18 cellular contexts compared by ENCODE assay signal in the genomic region with DNA sequence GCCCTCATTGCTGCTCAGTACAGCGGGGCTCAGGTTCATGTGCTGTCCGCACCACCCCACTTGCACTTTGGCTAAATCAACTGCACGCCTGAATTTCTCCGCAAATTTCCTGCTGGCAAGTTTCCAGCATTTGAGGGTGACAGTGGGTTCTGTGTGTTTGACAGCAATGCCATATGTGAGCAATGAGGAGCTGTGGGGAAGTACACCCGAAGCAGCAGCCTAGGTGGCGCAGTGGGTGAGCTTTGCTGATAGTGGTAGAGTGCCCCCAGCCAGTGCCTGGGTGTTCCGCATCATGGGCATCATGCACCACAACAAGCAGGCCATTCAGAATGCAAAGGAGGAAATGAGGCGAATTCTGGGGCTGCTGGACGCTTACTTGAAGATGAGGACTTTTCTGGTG.
DNase-seq lines count a peak whose midpoint lies in the region; ATAC-seq and TF ChIP-seq lines count a peak whose summit lies in the region.
"Had no signal": no experiment of that assay in that cellular context is flagged by ENCODE, and none has a peak within 500 bp of the region (broad histone marks: within the 10 kb centered on the region; RNA-seq: fewer than 3 reads in every experiment).

No MANE protein-coding gene starts in this region.

- H3K4me1 ChIP-seq in OCI-LY3 (ENCODE audit: low read length), result no peaks in the 10 kb centered on the region
- H3K4me1 ChIP-seq: right atrium auricular region had no signal

- no peak overlapping the region for H3K27ac ChIP-seq in OCI-LY3 (ENCODE audit: low read length)
- H3K27ac ChIP-seq: right atrium auricular region had no signal

- no peak for ATAC-seq in HG02852 (IDR thresholded peaks at IDR 0.05; ENCODE audit: unreplicated experiment)
- no peak for ATAC-seq in HG03571 (IDR thresholded peaks at IDR 0.05; ENCODE audit: unreplicated experiment)
- ATAC-seq in GM18498 (IDR thresholded peaks at IDR 0.05; ENCODE audit: unreplicated experiment), result no peak
- ATAC-seq: activated CD8-positive, alpha-beta memory T cell treated with anti-CD3 and anti-CD28 coated beads, Interleukin-2, amount 10 ng/mL, durations not matched to agents 7 days and 5 days; effector memory CD8-positive, alpha-beta T cell had no signal

- H2AFZ ChIP-seq in OCI-LY3 (ENCODE audit: low read depth, low read length), result no peak overlapping the region

- no peak overlapping the region for H3K4me2 ChIP-seq in OCI-LY3 (ENCODE audit: low read length)

- H4K20me1 ChIP-seq in OCI-LY3 (ENCODE audit: insufficient read depth, low read length), result no peaks in the 10 kb centered on the region

- H3K4me3 ChIP-seq in OCI-LY3 (ENCODE audit: low read length), result no peak overlapping the region
- H3K4me3 ChIP-seq: right atrium auricular region had no signal

- no peaks in the 10 kb centered on the region for H3K27me3 ChIP-seq in OCI-LY3 (ENCODE audit: low read depth, low read length)
- H3K27me3 ChIP-seq: right atrium auricular region had no signal

- no peaks in the 10 kb centered on the region for H3K36me3 ChIP-seq in OCI-LY3 (replicated peaks; ENCODE audit: low read depth, low read length)
- H3K36me3 ChIP-seq: right atrium auricular region had no signal

- H3K9me3 ChIP-seq in OCI-LY3 (ENCODE audit: insufficient read depth, low read length), result no peaks in the 10 kb centered on the region
- H3K9me3 ChIP-seq: right atrium auricular region had no signal

- H3K9ac ChIP-seq in OCI-LY3 (ENCODE audit: low read length), result no peak overlapping the region

- peak; percentile 14; the same call in 1 of the 2 replicates for TF ChIP-seq CTCF in OCI-LY3 (IDR thresholded peaks at IDR 0.05; ENCODE audit: low read depth, low read length)

- no peaks in the 10 kb centered on the region for H3K79me2 ChIP-seq in OCI-LY3 (ENCODE audit: low read length)

- peak; percentile 81 for DNase-seq in DMS153 (lab: John Stamatoyannopoulos, UW)
- DNase-seq in HT-29 (ENCODE audit: low spot score), result peak; percentile 59
- peak; percentile 20 for DNase-seq in iPS-NIHi7 (ENCODE audit: extremely low spot score)
- DNase-seq in NCI-H146 (lab: John Stamatoyannopoulos, UW), result no peak
- DNase-seq: activated CD4-positive, alpha-beta T cell treated with anti-CD3 and anti-CD28 coated beads for 1 hour; activated CD8-positive, alpha-beta memory T cell treated with anti-CD3 and anti-CD28 coated beads, Interleukin-2, amount 10 ng/mL, durations not matched to agents 7 days and 5 days; activated effector memory CD4-positive, alpha-beta T cell treated with Interleukin-2 at 50 U/mL for 16 hours; amygdala; DMS 273 treated with DMSO at 0.1 percent for 48 hours; effector memory CD8-positive, alpha-beta T cell; stimulated activated naive CD4-positive, alpha-beta T cell; T1000; trophoblast cell had no signal
